1 cellular context compared by ENCODE assay signal in genomic region chr11:67118059-67118766, GRCh38.
TF ChIP-seq lines count a peak whose summit lies in the region.

No MANE protein-coding gene starts in this region.

TF ChIP-seq in GM12878, 131 proteins besides CTCF, POLR2A, EP300 and RAD21 (continued from another document and continues in another):
- TF ChIP-seq POU2F2 (IDR thresholded peaks at IDR 0.05; ENCODE audit: borderline replicate concordance, low read depth, low read length) = peak; percentile 18; the same call in 1 of the 3 replicates
- TF ChIP-seq CREM (IDR thresholded peaks at IDR 0.05; ENCODE audit: low read depth) = no peak
- TF ChIP-seq, protein P1, sequence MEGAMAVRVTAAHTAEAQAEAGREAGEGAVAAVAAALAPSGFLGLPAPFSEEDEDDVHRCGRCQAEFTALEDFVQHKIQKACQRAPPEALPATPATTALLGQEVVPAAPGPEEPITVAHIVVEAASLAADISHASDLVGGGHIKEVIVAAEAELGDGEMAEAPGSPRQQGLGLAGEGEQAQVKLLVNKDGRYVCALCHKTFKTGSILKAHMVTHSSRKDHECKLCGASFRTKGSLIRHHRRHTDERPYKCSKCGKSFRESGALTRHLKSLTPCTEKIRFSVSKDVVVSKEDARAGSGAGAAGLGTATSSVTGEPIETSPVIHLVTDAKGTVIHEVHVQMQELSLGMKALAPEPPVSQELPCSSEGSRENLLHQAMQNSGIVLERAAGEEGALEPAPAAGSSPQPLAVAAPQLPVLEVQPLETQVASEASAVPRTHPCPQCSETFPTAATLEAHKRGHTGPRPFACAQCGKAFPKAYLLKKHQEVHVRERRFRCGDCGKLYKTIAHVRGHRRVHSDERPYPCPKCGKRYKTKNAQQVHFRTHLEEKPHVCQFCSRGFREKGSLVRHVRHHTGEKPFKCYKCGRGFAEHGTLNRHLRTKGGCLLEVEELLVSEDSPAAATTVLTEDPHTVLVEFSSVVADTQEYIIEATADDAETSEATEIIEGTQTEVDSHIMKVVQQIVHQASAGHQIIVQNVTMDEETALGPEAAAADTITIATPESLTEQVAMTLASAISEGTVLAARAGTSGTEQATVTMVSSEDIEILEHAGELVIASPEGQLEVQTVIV (IDR thresholded peaks at IDR 0.05; ENCODE audit: borderline replicate concordance, partially characterized antibody) = no peak
- TF ChIP-seq RCOR1 (conservative IDR thresholded peaks at IDR 0.05; ENCODE audit: low read depth, low read length) = no peak
- no peak for TF ChIP-seq RFX5 (IDR thresholded peaks at IDR 0.05; ENCODE audit: low read depth, low read length)
- 0 out of 3 replicates have a peak, but pooled peaks of 1 of the 2 experiments have one; percentile 26 for TF ChIP-seq EGR1 (IDR thresholded peaks at IDR 0.05; ENCODE audit: borderline replicate concordance in 1 of 2, low read depth in 2 of 2, low read length in 2 of 2)
- TF ChIP-seq FOXM1 (IDR thresholded peaks at IDR 0.05; ENCODE audit: low read depth, low read length) = no peak
- no peak for TF ChIP-seq E2F8 (IDR thresholded peaks at IDR 0.05; ENCODE audit: low read depth, partially characterized antibody)
- TF ChIP-seq TCF7 (IDR thresholded peaks at IDR 0.05; ENCODE audit: borderline replicate concordance) = no peak
- TF ChIP-seq BHLHE40 (IDR thresholded peaks at IDR 0.05; ENCODE audit: borderline replicate concordance in 1 of 2, low read depth in 2 of 2, low read length in 1 of 2) = peak in 1 of 2 experiments; percentile 38; a peak in 1 of 4 replicates
- TF ChIP-seq, protein P2, sequence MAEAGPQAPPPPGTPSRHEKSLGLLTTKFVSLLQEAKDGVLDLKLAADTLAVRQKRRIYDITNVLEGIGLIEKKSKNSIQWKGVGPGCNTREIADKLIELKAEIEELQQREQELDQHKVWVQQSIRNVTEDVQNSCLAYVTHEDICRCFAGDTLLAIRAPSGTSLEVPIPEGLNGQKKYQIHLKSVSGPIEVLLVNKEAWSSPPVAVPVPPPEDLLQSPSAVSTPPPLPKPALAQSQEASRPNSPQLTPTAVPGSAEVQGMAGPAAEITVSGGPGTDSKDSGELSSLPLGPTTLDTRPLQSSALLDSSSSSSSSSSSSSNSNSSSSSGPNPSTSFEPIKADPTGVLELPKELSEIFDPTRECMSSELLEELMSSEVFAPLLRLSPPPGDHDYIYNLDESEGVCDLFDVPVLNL (IDR thresholded peaks at IDR 0.05; ENCODE audit: low read depth, low read length) = no peak
- no peak for TF ChIP-seq ZSCAN29 (IDR thresholded peaks at IDR 0.05)
- TF ChIP-seq BCLAF1 (IDR thresholded peaks at IDR 0.05) = no peak
- no peak for TF ChIP-seq SREBF2 (IDR thresholded peaks at IDR 0.05; ENCODE audit: low read length)
- no peak for TF ChIP-seq MYB (IDR thresholded peaks at IDR 0.05; ENCODE audit: borderline replicate concordance, low read depth, low read length)
- TF ChIP-seq CBX3 (IDR thresholded peaks at IDR 0.05; ENCODE audit: borderline replicate concordance, low read depth) = no peak
- no peak for TF ChIP-seq CREB1 (IDR thresholded peaks at IDR 0.05; ENCODE audit: low read depth)
- peak; percentile 79; the same call in 1 of the 2 replicates for TF ChIP-seq RB1 (IDR thresholded peaks at IDR 0.05; ENCODE audit: borderline replicate concordance)
- no peak for TF ChIP-seq HCFC1 (IDR thresholded peaks at IDR 0.05; ENCODE audit: low read length)
- no peak for TF ChIP-seq HSF1 (IDR thresholded peaks at IDR 0.05; ENCODE audit: low read depth, low read length)
- no peak for TF ChIP-seq KDM1A (IDR thresholded peaks at IDR 0.05; ENCODE audit: borderline replicate concordance)
- no peak for TF ChIP-seq SP1 (IDR thresholded peaks at IDR 0.05; ENCODE audit: low read depth, low read length)
- no peak for TF ChIP-seq MTA2 (IDR thresholded peaks at IDR 0.05; ENCODE audit: low read depth)
- TF ChIP-seq STAT3 (IDR thresholded peaks at IDR 0.05; ENCODE audit: low read depth, low read length) = no peak
- TF ChIP-seq CUX1 (IDR thresholded peaks at IDR 0.05; ENCODE audit: insufficient replicate concordance, low read depth, low read length) = no peak
- TF ChIP-seq BCL11A (IDR thresholded peaks at IDR 0.05; ENCODE audit: low read depth, low read length) = no peak
- TF ChIP-seq LARP7 (IDR thresholded peaks at IDR 0.05) = peak; percentile 83
- TF ChIP-seq HDAC6 (IDR thresholded peaks at IDR 0.05; ENCODE audit: unreplicated experiment) = no peak
- no peak for TF ChIP-seq FOXK2 (IDR thresholded peaks at IDR 0.05)
- TF ChIP-seq SMAD5 (IDR thresholded peaks at IDR 0.05; ENCODE audit: low read depth) = no peak
- TF ChIP-seq POLR2AphosphoS2 (IDR thresholded peaks at IDR 0.05; ENCODE audit: low read depth, low read length) = no peak
- TF ChIP-seq SRF (IDR thresholded peaks at IDR 0.05; ENCODE audit: low read depth in 2 of 2, low read length in 2 of 2) = no peak
- TF ChIP-seq NFXL1 (IDR thresholded peaks at IDR 0.05; ENCODE audit: borderline replicate concordance) = no peak
- peak; percentile 88 for TF ChIP-seq NR2F1 (conservative IDR thresholded peaks at IDR 0.05)
- TF ChIP-seq, protein P3, sequence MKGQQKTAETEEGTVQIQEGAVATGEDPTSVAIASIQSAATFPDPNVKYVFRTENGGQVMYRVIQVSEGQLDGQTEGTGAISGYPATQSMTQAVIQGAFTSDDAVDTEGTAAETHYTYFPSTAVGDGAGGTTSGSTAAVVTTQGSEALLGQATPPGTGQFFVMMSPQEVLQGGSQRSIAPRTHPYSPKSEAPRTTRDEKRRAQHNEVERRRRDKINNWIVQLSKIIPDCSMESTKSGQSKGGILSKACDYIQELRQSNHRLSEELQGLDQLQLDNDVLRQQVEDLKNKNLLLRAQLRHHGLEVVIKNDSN (IDR thresholded peaks at IDR 0.05; ENCODE audit: borderline replicate concordance, extremely low read length, insufficient read depth, low read depth, low read length) = no peak
- TF ChIP-seq RELA (IDR thresholded peaks at IDR 0.05; ENCODE audit: borderline replicate concordance, partially characterized antibody) = no peak
- no peak for TF ChIP-seq PBX3 (IDR thresholded peaks at IDR 0.05; ENCODE audit: insufficient replicate concordance, low read depth, low read length)
- TF ChIP-seq ESRRA (IDR thresholded peaks at IDR 0.05; ENCODE audit: low read length) = no peak
- no peak for TF ChIP-seq JUNB (IDR thresholded peaks at IDR 0.05)
- no peak for TF ChIP-seq HDAC2 (IDR thresholded peaks at IDR 0.05)
- no peak for TF ChIP-seq BMI1 (IDR thresholded peaks at IDR 0.05; ENCODE audit: borderline replicate concordance)
- no peak for TF ChIP-seq CBX5 (IDR thresholded peaks at IDR 0.05; ENCODE audit: low read depth)
- no peak for TF ChIP-seq CHD2 (IDR thresholded peaks at IDR 0.05; ENCODE audit: borderline replicate concordance, low read depth, low read length)
- no peak for TF ChIP-seq ZBED1 (IDR thresholded peaks at IDR 0.05; ENCODE audit: borderline replicate concordance)
- TF ChIP-seq, protein P4, sequence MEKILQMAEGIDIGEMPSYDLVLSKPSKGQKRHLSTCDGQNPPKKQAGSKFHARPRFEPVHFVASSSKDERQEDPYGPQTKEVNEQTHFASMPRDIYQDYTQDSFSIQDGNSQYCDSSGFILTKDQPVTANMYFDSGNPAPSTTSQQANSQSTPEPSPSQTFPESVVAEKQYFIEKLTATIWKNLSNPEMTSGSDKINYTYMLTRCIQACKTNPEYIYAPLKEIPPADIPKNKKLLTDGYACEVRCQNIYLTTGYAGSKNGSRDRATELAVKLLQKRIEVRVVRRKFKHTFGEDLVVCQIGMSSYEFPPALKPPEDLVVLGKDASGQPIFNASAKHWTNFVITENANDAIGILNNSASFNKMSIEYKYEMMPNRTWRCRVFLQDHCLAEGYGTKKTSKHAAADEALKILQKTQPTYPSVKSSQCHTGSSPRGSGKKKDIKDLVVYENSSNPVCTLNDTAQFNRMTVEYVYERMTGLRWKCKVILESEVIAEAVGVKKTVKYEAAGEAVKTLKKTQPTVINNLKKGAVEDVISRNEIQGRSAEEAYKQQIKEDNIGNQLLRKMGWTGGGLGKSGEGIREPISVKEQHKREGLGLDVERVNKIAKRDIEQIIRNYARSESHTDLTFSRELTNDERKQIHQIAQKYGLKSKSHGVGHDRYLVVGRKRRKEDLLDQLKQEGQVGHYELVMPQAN (conservative IDR thresholded peaks at IDR 0.05) = 0 out of 2 replicates have a peak, but pooled peaks have one; percentile 56
- TF ChIP-seq PAX8 (IDR thresholded peaks at IDR 0.05) = no peak
